22 cellular contexts compared by ENCODE assay signal in genomic region chr6:16844183-16844582, GRCh38.
DNase-seq lines count a peak whose midpoint lies in the region; ATAC-seq and TF ChIP-seq lines count a peak whose summit lies in the region.
"Had no signal": no experiment of that assay in that cellular context is flagged by ENCODE, and none has a peak within 500 bp of the region (broad histone marks: within the 10 kb centered on the region; RNA-seq: fewer than 3 reads in every experiment).

No MANE protein-coding gene starts in this region.

- WGBS in SK-N-SH (ENCODE audit: low lambda C conversion rate), result 52% methylated on average over 5 of the region's 5 CpGs

- peak in 1 of 2 experiments; percentile 78; a peak in 1 of 4 replicates for TF ChIP-seq EP300 in SK-N-SH (IDR thresholded peaks at IDR 0.05; ENCODE audit: borderline replicate concordance in 1 of 2, low read depth in 1 of 2, low read length in 1 of 2)

- no peak for ATAC-seq in omental fat pad (ENCODE audit: low FRiP score)
- ATAC-seq: GM12878 had no signal

- no peaks in the 10 kb centered on the region for H3K27me3 ChIP-seq in SK-N-SH (ENCODE audit: insufficient read depth)
- H3K27me3 ChIP-seq: MG63 had no signal

- no peak overlapping the region for H2AFZ ChIP-seq in SK-N-SH (ENCODE audit: low read depth)

- no peaks in the 10 kb centered on the region for H3K36me3 ChIP-seq in SK-N-SH (replicated peaks in 1 of 2; ENCODE audit: control insufficient read depth in 1 of 2, insufficient read depth in 2 of 2, low read length in 1 of 2)
- H3K36me3 ChIP-seq: MG63 had no signal

- H3K4me1 ChIP-seq in SK-N-SH (ENCODE audit: control insufficient read depth in 1 of 2, insufficient read depth in 2 of 2, low read depth in 1 of 2, low read length in 1 of 2), result peaks cover 10 to 13% of the 10 kb centered on the region in 2 experiments; a peak in 3 of 4 replicates

- H3K9ac ChIP-seq in SK-N-SH, result no peak overlapping the region

- H3K4me3 ChIP-seq in HFF-Myc (replicated peaks; ENCODE audit: low read depth, low read length), result no peak overlapping the region
- H3K4me3 ChIP-seq in SK-N-SH (ENCODE audit: low read depth in 2 of 2, low read length in 1 of 2), result no peak overlapping the region
- H3K4me3 ChIP-seq: GM12878, MG63 had no signal

- no peaks in the 10 kb centered on the region for H3K9me2 ChIP-seq in SK-N-SH

- H3K79me2 ChIP-seq in SK-N-SH (ENCODE audit: insufficient read depth), result no peaks in the 10 kb centered on the region

- no peak overlapping the region for H3K4me2 ChIP-seq in SK-N-SH

- DNase-seq in HFF-Myc (ENCODE audit: extremely low read depth, low read depth) (peak; percentile 49), SK-N-SH (peak; percentile 64), left kidney (ENCODE audit: low read depth, low spot score) (peak; percentile 14), NCI-H187 (lab: John Stamatoyannopoulos, UW) (no peak), GM13977 (ENCODE audit: low spot score) (no peak), foreskin melanocyte (no peak), omental fat pad (ENCODE audit: low spot score) (no peak)
- DNase-seq: CD8-positive, alpha-beta memory T cell; DMS 273 treated with DMSO at 0.1 percent for 48 hours; DMS79; EL; GDM1; HFFc6; KG1; MG63; NCI-H1105 treated with DMSO at 0.1 percent for 48 hours; NCI-H146; NCI-H2029; NCI-H526; SHP77 had no signal

- no peaks in the 10 kb centered on the region for H4K20me1 ChIP-seq in SK-N-SH (ENCODE audit: insufficient read depth)

- no peak for TF ChIP-seq RAD21 in SK-N-SH (IDR thresholded peaks at IDR 0.05; ENCODE audit: low read length)

- no peak overlapping the region for H3K27ac ChIP-seq in SK-N-SH (ENCODE audit: low read depth in 2 of 2, low read length in 1 of 2)
- H3K27ac ChIP-seq: RWPE1 had no signal

- in situ Hi-C loops in GM13977 (cut with MboI; ENCODE audit: low pct_unique_long_range_greater_than_20kb, low sequenced_read_pairs, unreplicated experiment), result no loop called here

- H3K9me3 ChIP-seq in SK-N-SH, result no peaks in the 10 kb centered on the region
- H3K9me3 ChIP-seq: MG63 had no signal

- POLR2A ChIA-PET in SK-N-SH (lab: Yijun Ruan, JAX), result no interaction called here

- CTCF ChIA-PET in SK-N-SH (lab: Yijun Ruan, JAX), result interaction anchor here (1.1 to 1.2 kb wide), 2 partner anchors 81 to 82 kb away, joined by 3 to 4 read pairs; no protein-coding TSS in a partner anchor

- H3F3A ChIP-seq in SK-N-SH (replicated peaks; ENCODE audit: insufficient read depth), result peaks cover 8% of the 10 kb centered on the region

- TF ChIP-seq CTCF in HFF-Myc (IDR thresholded peaks at IDR 0.05; ENCODE audit: low read depth, low read length, missing control alignments), result no peak
- TF ChIP-seq CTCF in SK-N-SH (IDR thresholded peaks at IDR 0.05), result no peak
- TF ChIP-seq CTCF in GM13977 (IDR thresholded peaks at IDR 0.05; ENCODE audit: extremely low read depth, insufficient read depth, missing control alignments), result no peak
- TF ChIP-seq CTCF in omental fat pad (IDR thresholded peaks at IDR 0.05), result no peak

TF ChIP-seq in SK-N-SH, 30 proteins besides CTCF, POLR2A, EP300 and RAD21:
- TF ChIP-seq ZBTB33 (IDR thresholded peaks at IDR 0.05; ENCODE audit: borderline replicate concordance, low read depth) (no peak), FOXJ3 (CRISPR knock-in tag; IDR thresholded peaks at IDR 0.05) (0 out of 2 replicates have a peak, but pooled peaks have one; percentile 44), POLR2AphosphoS5 (IDR thresholded peaks at IDR 0.05; ENCODE audit: low read depth, low read length) (no peak), GABPA (IDR thresholded peaks at IDR 0.05; ENCODE audit: low read depth) (no peak), EZH2phosphoT487 (IDR thresholded peaks at IDR 0.05; ENCODE audit: borderline replicate concordance, low read depth) (no peak), PBX3 (IDR thresholded peaks at IDR 0.05) (no peak), NRF1 (IDR thresholded peaks at IDR 0.05; ENCODE audit: low read depth, low read length) (no peak), ELF1 (IDR thresholded peaks at IDR 0.05) (no peak), CHD2 (IDR thresholded peaks at IDR 0.05; ENCODE audit: low read length, partially characterized antibody) (no peak), IRF3 (IDR thresholded peaks at IDR 0.05; ENCODE audit: low read depth, low read length) (no peak), MAX (IDR thresholded peaks at IDR 0.05; ENCODE audit: low read depth) (no peak), TAF1 (IDR thresholded peaks at IDR 0.05; ENCODE audit: borderline replicate concordance, low read depth, low read length) (no peak), TCF12 (IDR thresholded peaks at IDR 0.05) (no peak), FOSL2 (IDR thresholded peaks at IDR 0.05; ENCODE audit: borderline replicate concordance, low read depth) (no peak), GATA2 (CRISPR knock-in tag; IDR thresholded peaks at IDR 0.05) (peak; percentile 61), REST (IDR thresholded peaks at IDR 0.05; ENCODE audit: low read depth, low read length) (no peak), RCOR1 (IDR thresholded peaks at IDR 0.05; ENCODE audit: low read length) (peak; percentile 49; the same call in 1 of the 2 replicates)

Comparison
In these comparisons a context has a peak if more than half of its experiments do, and no peak if none do; other contexts are left out.
1. DNase-seq: peak in HFF-Myc (single experiment), SK-N-SH (single experiment) and left kidney (single experiment); none in NCI-H187 (0 of 2), GM13977 (single experiment), foreskin melanocyte (single experiment) and omental fat pad (single experiment).